Comparison of ENCODE assay signal across 9 cellular contexts in the genomic region with DNA sequence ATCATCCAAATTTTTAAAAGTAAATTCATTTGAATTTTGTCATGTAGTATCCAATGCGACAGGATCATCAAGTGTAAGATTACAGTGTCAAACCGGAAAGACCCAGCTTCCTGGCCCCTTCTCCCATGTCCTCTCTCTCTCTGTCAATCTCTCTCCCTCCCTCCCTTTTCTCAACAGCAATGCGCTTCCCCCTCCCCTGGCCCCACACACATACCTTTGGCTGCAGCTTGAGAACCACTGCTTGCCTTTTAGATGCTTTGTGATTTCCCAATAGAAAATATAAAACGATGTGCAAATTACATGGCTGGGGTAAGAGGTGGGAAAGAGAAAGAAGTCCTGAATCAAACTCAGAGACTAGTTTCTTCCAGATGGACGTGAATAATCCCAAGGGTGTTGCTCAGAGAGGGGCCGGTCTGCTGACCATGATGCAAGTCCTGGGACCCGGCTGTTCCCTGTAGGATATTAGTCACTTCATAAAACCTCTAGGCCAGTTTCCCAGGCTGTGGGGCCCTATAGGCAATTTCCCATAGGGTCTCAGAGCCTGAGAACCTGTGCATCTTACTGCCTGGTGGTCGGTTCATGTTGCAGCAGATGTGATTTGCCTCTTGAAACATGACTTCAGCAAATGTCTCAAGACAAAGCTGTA. TPM values are rescaled to one million over a fixed set of nuclear protein-coding genes. Genes with fewer than 3 reads are reported as not detected.
DNase-seq lines count a peak whose midpoint lies in the region; ATAC-seq and TF ChIP-seq lines count a peak whose summit lies in the region.
"Had no signal": no experiment of that assay in that cellular context is flagged by ENCODE, and none has a peak within 500 bp of the region (broad histone marks: within the 10 kb centered on the region; RNA-seq: fewer than 3 reads in every experiment).

No MANE protein-coding gene starts in this region.

- H3K27ac ChIP-seq in heart left ventricle (peak overlapping the region in 10 of 12 donors; percentile 4 to 71 (median 52)), caudate nucleus (ENCODE audit: low read depth, low read length) (no peak overlapping the region)

- H3K9me3 ChIP-seq in heart left ventricle, result no peaks in the 10 kb centered on the region
- no peaks in the 10 kb centered on the region for H3K9me3 ChIP-seq in skeletal muscle satellite cell (replicated peaks; ENCODE audit: low read length)

- CTCF ChIA-PET in activated B cell treated with CpG ODN at 0.5 μM for 24 hours (lab: Charles Lee), result interaction anchor here (12.3 kb wide), 1 partner anchor 14 kb away, joined by 284 read pairs; no protein-coding TSS in a partner anchor

- no peak overlapping the region for H3K4me2 ChIP-seq in skeletal muscle satellite cell (ENCODE audit: low read length)

- no peaks in the 10 kb centered on the region for H3K9me3 Mint-ChIP-seq in activated B cell treated with CpG ODN at 0.5 μM for 24 hours
- H3K9me3 Mint-ChIP-seq: T-helper 1 cell treated with Interleukin-12 subunit alpha and Interleukin-12 subunit beta and Interleukin-4 antibody, amounts not matched to agents 30 μg/mL and 1 μg/mL, for 36 hours had no signal

- H3K36me3 ChIP-seq in heart left ventricle (no peaks in the 10 kb centered on the region), skeletal muscle satellite cell (ENCODE audit: insufficient read depth, low read length) (no peaks in the 10 kb centered on the region)

- POLR2A ChIA-PET in activated B cell treated with CpG ODN at 0.5 μM for 24 hours (lab: Charles Lee), result interaction anchor here (0.6 to 15.2 kb wide), 5 partner anchors 9 to 100 kb away, joined by 3 to 574 read pairs (median 87); no protein-coding TSS in a partner anchor

- H3K4me3 ChIP-seq in heart left ventricle, result peak overlapping the region in 6 of 12 donors; percentile 9 to 27 (median 19)
- H3K4me3 ChIP-seq in skeletal muscle satellite cell (ENCODE audit: low read length), result no peak overlapping the region

- intact Hi-C loops in activated B cell treated with CpG ODN at 0.5 μM for 24 hours (cut with micrococcal nuclease) (no loop called here), heart left ventricle (cut with DNase I) (loop anchor here in 5 of 10 donors (5.0 to 10.0 kb wide), 4 partner anchors 59 to 147 kb away; no protein-coding TSS in a partner anchor)

- no peak overlapping the region for H3K4me3 Mint-ChIP-seq in activated B cell treated with CpG ODN at 0.5 μM for 24 hours
- H3K4me3 Mint-ChIP-seq: T-helper 1 cell treated with Interleukin-12 subunit alpha and Interleukin-12 subunit beta and Interleukin-4 antibody, amounts not matched to agents 30 μg/mL and 1 μg/mL, for 36 hours had no signal

- DNase-seq in EL, result peak; percentile 95
- no peak for DNase-seq in activated B cell treated with CpG ODN at 0.5 μM for 24 hours
- DNase-seq in heart left ventricle, result peak in 4 of 5 donors; percentile 51 to 73 (median 68)
- no peak for DNase-seq in NCI-H2196 (lab: John Stamatoyannopoulos, UW; ENCODE audit: unreplicated experiment)
- DNase-seq in caudate nucleus (lab: John Stamatoyannopoulos, UW), result no peak
- DNase-seq in NCI-H2107 (lab: John Stamatoyannopoulos, UW), result no peak

- H3K27ac Mint-ChIP-seq in activated B cell treated with CpG ODN at 0.5 μM for 24 hours, result peak overlapping the region; percentile 99

- TF ChIP-seq POLR2A in heart left ventricle (IDR thresholded peaks at IDR 0.05), result no peak

- H3K4me1 Mint-ChIP-seq in activated B cell treated with CpG ODN at 0.5 μM for 24 hours, result peaks cover 95% of the 10 kb centered on the region

- H3K4me1 ChIP-seq in heart left ventricle (peaks cover 0 to 52% (median 11%) of the 10 kb centered on the region in 12 donors), skeletal muscle satellite cell (ENCODE audit: control insufficient read depth, insufficient read depth, low read length) (peaks cover 17% of the 10 kb centered on the region)

- ATAC-seq in activated B cell treated with CpG ODN at 0.5 μM for 24 hours (ENCODE audit: low read depth) (no peak), heart left ventricle (peak; percentile 22 to 87 (median 69)), GM21619 (IDR thresholded peaks at IDR 0.05; ENCODE audit: unreplicated experiment) (no peak)

- H3K36me3 Mint-ChIP-seq in activated B cell treated with CpG ODN at 0.5 μM for 24 hours (ENCODE audit: low read depth), result no peaks in the 10 kb centered on the region

- WGBS in heart left ventricle, 4 donors, result 59 to 66% (median 62%) methylated on average over 8 of the region's 8 CpGs

- peak overlapping the region; percentile 34 for H3K9ac ChIP-seq in skeletal muscle satellite cell (ENCODE audit: low read depth, low read length)

- TF ChIP-seq CTCF in activated B cell treated with CpG ODN at 0.5 μM for 24 hours (IDR thresholded peaks at IDR 0.05) (no peak), heart left ventricle (IDR thresholded peaks at IDR 0.05) (no peak)

- no peaks in the 10 kb centered on the region for H3K27me3 ChIP-seq in heart left ventricle
- H3K27me3 ChIP-seq in skeletal muscle satellite cell (ENCODE audit: control insufficient read depth, insufficient read depth, low read length), result no peaks in the 10 kb centered on the region

- no peaks in the 10 kb centered on the region for H3K27me3 Mint-ChIP-seq in activated B cell treated with CpG ODN at 0.5 μM for 24 hours

RNA-seq across cellular contexts. Expression of a gene that starts 34.3 kb away (rescaled TPM):
- total RNA-seq in activated B cell treated with CpG ODN at 0.5 μM for 24 hours (286 and 301 TPM in 2 replicates), heart left ventricle (100 to 1,000 TPM in 1 of 9 donors, 10 to 100 TPM in 8; 39.3 to 101 (median 45.9) TPM)
- 10 to 100 TPM; 18.4 to 37.0 TPM for polyA plus RNA-seq in heart left ventricle
- 50.2 and 56.5 TPM in 2 replicates for total RNA-seq in skeletal muscle satellite cell (2012; rRNA removed)

Comparison
In these comparisons a context has a peak if more than half of its experiments do, and no peak if none do; other contexts are left out.
1. DNase-seq: peak in EL (single experiment) and heart left ventricle (4 of 5); none in activated B cell treated with CpG ODN at 0.5 μM for 24 hours (single experiment), NCI-H2196 (single experiment), caudate nucleus (0 of 61) and NCI-H2107 (single experiment).
2. ATAC-seq: peak in heart left ventricle (4 of 4); none in activated B cell treated with CpG ODN at 0.5 μM for 24 hours (single experiment) and GM21619 (single experiment).